ENCODE assay signal across 8 cellular contexts in genomic region chrX:139932077-139932900, GRCh38. TPM values are rescaled to one million over a fixed set of nuclear protein-coding genes. Genes with fewer than 3 reads are reported as not detected.
DNase-seq lines count a peak whose midpoint lies in the region; ATAC-seq and TF ChIP-seq lines count a peak whose summit lies in the region.

No MANE protein-coding gene starts in this region.

- DNase-seq in CD4-positive, alpha-beta T cell, result peak in 9 of 10 experiments; percentile 5 to 44 (median 22)
- DNase-seq in T-helper 2 cell (peak; percentile 3 to 46 (median 27)), HuH-7 (ENCODE audit: low spot score) (no peak)

- POLR2A ChIA-PET in CD4-positive, alpha-beta T cell (lab: Charles Lee), result interaction anchor here (1.2 kb wide), 1 partner anchor 34 kb away, joined by 3 read pairs; no protein-coding TSS in a partner anchor

- H3K27me3 ChIP-seq in CD4-positive, alpha-beta T cell (ENCODE audit: control insufficient read depth, insufficient read depth, low read length), result no peaks in the 10 kb centered on the region
- no peaks in the 10 kb centered on the region for H3K27me3 ChIP-seq in iPS-18a (ENCODE audit: control insufficient read depth, insufficient read depth, low read length)

- H3K27ac ChIP-seq in CD4-positive, alpha-beta T cell (ENCODE audit: low read depth, low read length), result peak overlapping the region; percentile 89
- H3K27ac ChIP-seq in iPS-18a (ENCODE audit: low read length), result no peak overlapping the region
- H3K27ac ChIP-seq in skin epidermis, result peak overlapping the region; percentile 84 to 98 (median 94)

- H3K4me3 Mint-ChIP-seq in CD4-positive, alpha-beta T cell, result peak overlapping the region; percentile 95
- H3K4me3 Mint-ChIP-seq in brain, result peak overlapping the region; percentile 87 to 96 (median 90)

- peaks cover 34% of the 10 kb centered on the region for H3K4me1 Mint-ChIP-seq in CD4-positive, alpha-beta T cell (ENCODE audit: low read depth)
- peaks cover 34% of the 10 kb centered on the region for H3K4me1 Mint-ChIP-seq in brain

- peak; percentile 37 for ATAC-seq in CD4-positive, alpha-beta T cell (ENCODE audit: poor library complexity)
- ATAC-seq in GM19372 (IDR thresholded peaks at IDR 0.05; ENCODE audit: low read depth, unreplicated experiment), result peak; percentile 35
- peak; percentile 34 for ATAC-seq in HG03442 (IDR thresholded peaks at IDR 0.05; ENCODE audit: unreplicated experiment)

- H3K36me3 Mint-ChIP-seq in CD4-positive, alpha-beta T cell (ENCODE audit: low read depth), result peaks cover 10% of the 10 kb centered on the region
- H3K36me3 Mint-ChIP-seq in brain, result no peaks in the 10 kb centered on the region

- no peaks in the 10 kb centered on the region for H3K9me3 Mint-ChIP-seq in CD4-positive, alpha-beta T cell
- peaks cover 0 to 3% (median 0%) of the 10 kb centered on the region in 5 experiments for H3K9me3 Mint-ChIP-seq in brain

- peak overlapping the region; percentile 97 for H3K27ac Mint-ChIP-seq in CD4-positive, alpha-beta T cell
- peak overlapping the region; percentile 91 to 96 (median 95) for H3K27ac Mint-ChIP-seq in brain

- no peaks in the 10 kb centered on the region for H3K36me3 ChIP-seq in iPS-18a (ENCODE audit: control insufficient read depth, low read depth, low read length)

- no peaks in the 10 kb centered on the region for H3K9me3 ChIP-seq in CD4-positive, alpha-beta T cell (ENCODE audit: control insufficient read depth, low read length)
- H3K9me3 ChIP-seq in iPS-18a (ENCODE audit: control insufficient read depth, low read depth, low read length), result no peaks in the 10 kb centered on the region

- CTCF ChIA-PET in CD4-positive, alpha-beta T cell (lab: Charles Lee), result no interaction called here

- H3K27me3 Mint-ChIP-seq in CD4-positive, alpha-beta T cell, result no peaks in the 10 kb centered on the region
- peaks cover 4% of the 10 kb centered on the region for H3K27me3 Mint-ChIP-seq in brain

- peaks cover 16% of the 10 kb centered on the region for H3K4me1 ChIP-seq in iPS-18a (ENCODE audit: control insufficient read depth, low read depth, low read length)

- intact Hi-C loops in CD4-positive, alpha-beta T cell (cut with DNase I, micrococcal nuclease), result loop anchor here in 1 of 2 experiments (10.0 kb wide), 1 partner anchor 117 kb away; no protein-coding TSS in a partner anchor

- no peak for TF ChIP-seq CTCF in CD4-positive, alpha-beta T cell (IDR thresholded peaks at IDR 0.05)
- TF ChIP-seq CTCF in brain (conservative IDR thresholded peaks at IDR 0.05), result no peak

- H3K4me3 ChIP-seq in iPS-18a (ENCODE audit: low read length), result peak overlapping the region; percentile 61
- peak overlapping the region; percentile 52 to 83 (median 66) for H3K4me3 ChIP-seq in skin epidermis

- peak overlapping the region; percentile 68 for H3K9ac ChIP-seq in iPS-18a (ENCODE audit: low read length)

RNA-seq across cellular contexts. Expression of gene ATP11C, which starts 0.6 kb away (rescaled TPM):
- 10 to 100 TPM; 15.2 to 18.2 TPM for total RNA-seq in CD4-positive, alpha-beta T cell
- 3.2 TPM for polyA plus RNA-seq in brain (ENCODE audit: insufficient read depth, low read depth, low replicate concordance)

RNA-seq across cellular contexts. Expression of gene CXorf66, which starts 33.0 kb away (rescaled TPM):
- total RNA-seq in CD4-positive, alpha-beta T cell, result not detected
- not detected for polyA plus RNA-seq in brain (ENCODE audit: insufficient read depth, low read depth, low replicate concordance)
